In the genomic region with DNA sequence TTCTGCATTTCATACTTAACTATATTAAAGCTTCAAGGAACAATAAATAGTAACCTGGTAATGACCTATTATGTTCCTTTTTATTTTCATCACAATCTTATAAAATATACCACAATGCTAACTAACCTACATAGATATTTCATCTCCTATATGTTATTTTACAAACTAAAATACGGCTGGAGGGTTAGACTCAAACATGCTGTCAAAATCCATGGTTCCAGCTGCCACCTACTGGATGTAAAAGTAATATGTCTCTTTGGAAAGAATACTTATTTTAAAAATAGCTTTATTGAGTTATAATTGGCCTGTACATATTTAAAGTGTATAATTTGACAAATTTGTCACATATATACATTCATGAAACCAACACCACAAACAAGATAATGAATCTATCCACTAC, we compare ENCODE assay signal across 8 cellular contexts. TPM values are rescaled to one million over a fixed set of nuclear protein-coding genes. Genes with fewer than 3 reads are reported as not detected.
DNase-seq lines count a peak whose midpoint lies in the region; ATAC-seq and TF ChIP-seq lines count a peak whose summit lies in the region.

No MANE protein-coding gene starts in this region.

- H3K27ac Mint-ChIP-seq in Calu3 (ENCODE audit: unreplicated experiment), result no peak overlapping the region

- BruUV-seq in Calu3 (replicated peaks; lab: Mats Ljungman, UMichigan), result no TSS peak

- intact Hi-C loops in Calu3 (cut with micrococcal nuclease; ENCODE audit: unreplicated experiment), result loop anchor here (5.0 to 10.0 kb wide), 2 partner anchors 191 to 288 kb away; no protein-coding TSS in a partner anchor
- intact Hi-C loops in left colon (cut with DNase I, micrococcal nuclease), result no loop called here

- TF ChIP-seq CTCF in Calu3 (IDR thresholded peaks at IDR 0.05; ENCODE audit: unreplicated experiment), result peak; percentile 12
- TF ChIP-seq CTCF in HFF-Myc (IDR thresholded peaks at IDR 0.05; ENCODE audit: low read depth, low read length, missing control alignments), result no peak

- ATAC-seq in SK-N-SH treated with all-trans-retinoic acid at 6 μM for 48 hours (peak; percentile 55; the same call in 2 of the 3 replicates), left colon (no peak), GM21423 (IDR thresholded peaks at IDR 0.05; ENCODE audit: unreplicated experiment) (no peak)

- DNase-seq in Calu3 (no peak), HFF-Myc (ENCODE audit: extremely low read depth, low read depth) (peak; percentile 11), globus pallidus (ENCODE audit: low spot score) (peak; percentile 38), KG1 (lab: John Stamatoyannopoulos, UW) (no peak), mucosa of gallbladder (ENCODE audit: low spot score) (no peak), left colon (no peak)

- no peaks in the 10 kb centered on the region for H3K36me3 Mint-ChIP-seq in Calu3 (ENCODE audit: insufficient read depth, unreplicated experiment)

- H3K9me3 Mint-ChIP-seq in Calu3 (ENCODE audit: low read depth, unreplicated experiment), result no peaks in the 10 kb centered on the region

- CTCF ChIA-PET in Calu3 (lab: Charles Lee), result interaction anchor here (1.1 kb wide), 1 partner anchor 190 kb away, joined by 7 read pairs; no protein-coding TSS in a partner anchor

- no peak overlapping the region for H3K4me3 ChIP-seq in HFF-Myc (replicated peaks; ENCODE audit: low read depth, low read length)

- H3K4me3 Mint-ChIP-seq in Calu3 (ENCODE audit: low read depth, unreplicated experiment), result no peak overlapping the region

- H3K27me3 Mint-ChIP-seq in Calu3 (ENCODE audit: unreplicated experiment), result no peaks in the 10 kb centered on the region

- H3K4me1 Mint-ChIP-seq in Calu3 (ENCODE audit: low read depth, unreplicated experiment), result no peaks in the 10 kb centered on the region

TF ChIP-seq in SK-N-SH treated with all-trans-retinoic acid at 6 μM for 48 hours, 23 proteins besides CTCF, POLR2A, EP300 and RAD21:
- TF ChIP-seq ZC3H10 (CRISPR knock-in tag; IDR thresholded peaks at IDR 0.05) (no peak), ZFP30 (CRISPR knock-in tag; IDR thresholded peaks at IDR 0.05) (no peak), TOX (CRISPR knock-in tag; IDR thresholded peaks at IDR 0.05; ENCODE audit: borderline replicate concordance) (no peak), ZNF565 (CRISPR knock-in tag; conservative IDR thresholded peaks at IDR 0.05; ENCODE audit: low read depth) (no peak), TSHZ2 (CRISPR knock-in tag; IDR thresholded peaks at IDR 0.05) (no peak), ISL1 (CRISPR knock-in tag; IDR thresholded peaks at IDR 0.05) (no peak), BACH2 (CRISPR knock-in tag; IDR thresholded peaks at IDR 0.05; ENCODE audit: borderline replicate concordance) (no peak), TCF4 (CRISPR knock-in tag; IDR thresholded peaks at IDR 0.05; ENCODE audit: borderline replicate concordance) (no peak), ARNTL (CRISPR knock-in tag; IDR thresholded peaks at IDR 0.05; ENCODE audit: borderline replicate concordance, low read depth) (no peak), ESRRG (CRISPR knock-in tag; IDR thresholded peaks at IDR 0.05) (no peak), ZNF8 (CRISPR knock-in tag; IDR thresholded peaks at IDR 0.05) (no peak), SNAI2 (CRISPR knock-in tag; IDR thresholded peaks at IDR 0.05) (no peak), PPARA (CRISPR knock-in tag; IDR thresholded peaks at IDR 0.05; ENCODE audit: borderline replicate concordance) (no peak), RARB (CRISPR knock-in tag; IDR thresholded peaks at IDR 0.05) (no peak), ZFP3 (CRISPR knock-in tag; IDR thresholded peaks at IDR 0.05) (no peak)

RNA-seq across cellular contexts. Expression of gene RGN, which starts 15.0 kb away (rescaled TPM):
- total RNA-seq in Calu3 (2022) (0.42 TPM in 1 of 2 replicates, not detected in the other), mucosa of gallbladder (7.6 TPM), left colon (under 1 TPM; 0.34 to 0.59 TPM)

RNA-seq across cellular contexts. Expression of gene NDUFB11, which starts 51.3 kb away (rescaled TPM):
- total RNA-seq in Calu3 (2022) (102 TPM in 2 replicates), mucosa of gallbladder (77.4 TPM), left colon (10 to 100 TPM; 75.9 to 83.0 TPM)

RNA-seq across cellular contexts. Expression of gene RBM10, which starts 51.8 kb away (rescaled TPM):
- 47.2 and 49.4 TPM in 2 replicates for total RNA-seq in Calu3 (2022)
- total RNA-seq in mucosa of gallbladder, result 47.6 TPM
- 10 to 100 TPM; 30.6 to 35.7 TPM for total RNA-seq in left colon

Comparison
In these comparisons a context has a peak if more than half of its experiments do, and no peak if none do; other contexts are left out.
1. DNase-seq: peak in HFF-Myc (single experiment) and globus pallidus (single experiment); none in Calu3 (single experiment), KG1 (single experiment), mucosa of gallbladder (single experiment) and left colon (0 of 2).